ENCODE assay signal across 10 cellular contexts in genomic region chrX:151505796-151506195, GRCh38. TPM values are rescaled to one million over a fixed set of nuclear protein-coding genes. Genes with fewer than 3 reads are reported as not detected.
DNase-seq lines count a peak whose midpoint lies in the region; ATAC-seq, FAIRE-seq and TF ChIP-seq lines count a peak whose summit lies in the region.
"Had no signal": no experiment of that assay in that cellular context is flagged by ENCODE, and none has a peak within 500 bp of the region (broad histone marks: within the 10 kb centered on the region; RNA-seq: fewer than 3 reads in every experiment).

No MANE protein-coding gene starts in this region.

- peak; percentile 63 for TF ChIP-seq RAD21 in GM12878 (IDR thresholded peaks at IDR 0.05; ENCODE audit: insufficient read depth, low read depth, low read length)

- peak; percentile 3 for TF ChIP-seq CTCF in cardiac muscle cell (IDR thresholded peaks at IDR 0.05; ENCODE audit: low read depth, low read length)
- peak; percentile 46 to 50 (median 49) for TF ChIP-seq CTCF in GM12878 (IDR thresholded peaks at IDR 0.05 in 2 of 3, conservative IDR thresholded peaks at IDR 0.05 in 1 of 3; ENCODE audit: control insufficient read depth in 2 of 3, extremely low read depth in 1 of 3, insufficient read depth in 1 of 3, low read depth in 3 of 3, low read length in 3 of 3)
- TF ChIP-seq CTCF in testis (IDR thresholded peaks at IDR 0.05): peak in 1 of 3 experiments; percentile 17
- no peak for TF ChIP-seq CTCF in brain microvascular endothelial cell (IDR thresholded peaks at IDR 0.05; ENCODE audit: low read depth, low read length, missing control alignments)
- TF ChIP-seq CTCF in dorsolateral prefrontal cortex (IDR thresholded peaks at IDR 0.05 in 54 of 56, conservative IDR thresholded peaks at IDR 0.05 in 2 of 56; ENCODE audit: low read depth in 1 of 56, partially characterized antibody in 56 of 56): peak in 16 of 56 donors; percentile 9 to 31 (median 20)

- SMC1A ChIA-PET in GM12878 (lab: Charles Lee; ENCODE audit: uncharacterized antibody, unreplicated experiment): interaction anchor here (1.0 kb wide), 1 partner anchor 39 kb away, joined by 3 read pairs; no protein-coding TSS in a partner anchor

- H3K4me2 ChIP-seq in GM12878 (ENCODE audit: control insufficient read depth, insufficient read depth): no peak overlapping the region

- TF ChIP-seq POLR2A in GM12878 (IDR thresholded peaks at IDR 0.05; ENCODE audit: low read depth, low read length) (no peak), testis (IDR thresholded peaks at IDR 0.05) (no peak)

- no peak overlapping the region for H3K27ac ChIP-seq in cardiac muscle cell
- H3K27ac ChIP-seq in GM12878 (ENCODE audit: control insufficient read depth, insufficient read depth): no peak overlapping the region
- H3K27ac ChIP-seq in testis: no peak overlapping the region
- no peak overlapping the region for H3K27ac ChIP-seq in brain microvascular endothelial cell
- H3K27ac ChIP-seq in dorsolateral prefrontal cortex: no peak overlapping the region

- TF ChIP-seq EP300 in GM12878 (IDR thresholded peaks at IDR 0.05; ENCODE audit: borderline replicate concordance in 1 of 2, control insufficient read depth in 1 of 2, low read depth in 2 of 2, low read length in 2 of 2): no peak

- ATAC-seq in Right ventricle myocardium superior (ENCODE audit: poor library complexity): no peak
- ATAC-seq in GM12878: peak; percentile 85
- ATAC-seq: T-cell had no signal

- POLR2A ChIA-PET in GM12878 (lab: Charles Lee): no interaction called here

- CTCF ChIA-PET in GM12878 (lab: Yijun Ruan, JAX): interaction anchor here (1.3 to 2.3 kb wide), 2 partner anchors 175 to 176 kb away, joined by 4 to 7 read pairs; no protein-coding TSS in a partner anchor

- FAIRE-seq in GM12878 (lab: Jason Lieb, UNC): no peak

- H3K4me1 ChIP-seq in cardiac muscle cell (ENCODE audit: low read depth) (no peaks in the 10 kb centered on the region), GM12878 (ENCODE audit: control insufficient read depth, insufficient read depth, low read length) (no peaks in the 10 kb centered on the region), testis (no peaks in the 10 kb centered on the region)

- no peaks in the 10 kb centered on the region for H3K27me3 ChIP-seq in cardiac muscle cell
- H3K27me3 ChIP-seq in GM12878 (replicated peaks in 1 of 2; ENCODE audit: control insufficient read depth in 2 of 2, insufficient read depth in 2 of 2, low read length in 1 of 2): no peaks in the 10 kb centered on the region
- no peaks in the 10 kb centered on the region for H3K27me3 ChIP-seq in testis
- no peaks in the 10 kb centered on the region for H3K27me3 ChIP-seq in brain microvascular endothelial cell (replicated peaks)
- H3K27me3 ChIP-seq in dorsolateral prefrontal cortex: peaks cover 0 to 69% (median 28%) of the 10 kb centered on the region in 45 donors

- BruUV-seq in GM12878 (replicated peaks; lab: Mats Ljungman, UMichigan): no TSS peak

- no peaks in the 10 kb centered on the region for H3K9me3 ChIP-seq in cardiac muscle cell (ENCODE audit: low read depth)
- no peaks in the 10 kb centered on the region for H3K9me3 ChIP-seq in GM12878 (replicated peaks; ENCODE audit: control insufficient read depth, insufficient read depth, low read length)
- no peaks in the 10 kb centered on the region for H3K9me3 ChIP-seq in testis

- in situ Hi-C loops in KBM-7 (cut with MboI; ENCODE audit: low pct_unique_long_range_greater_than_20kb, low sequenced_read_pairs) (no loop called here), GM12878 (cut with MboI) (no loop called here), brain microvascular endothelial cell (cut with HindIII; ENCODE audit: low pct_ligation_motif_present, low sequenced_read_pairs) (no loop called here)

- 2% methylated on average over 2 of the region's 2 CpGs for WGBS in GM12878 (ENCODE audit: insufficient coverage, insufficient replicate concordance, low lambda C conversion rate, missing lambda C conversion rate)
- WGBS in testis, 2 donors: 51 to 68% methylated on average over 2 of the region's 2 CpGs

- H3K79me2 ChIP-seq in GM12878 (ENCODE audit: control insufficient read depth, insufficient read depth, low read length): no peaks in the 10 kb centered on the region

- no peak overlapping the region for H2AFZ ChIP-seq in GM12878 (ENCODE audit: control insufficient read depth, low read depth, low read length)

- RAD21 ChIA-PET in GM12878 (lab: Charles Lee; ENCODE audit: unreplicated experiment): interaction anchor here (1.9 kb wide), 1 partner anchor 175 kb away, joined by 11 read pairs; no protein-coding TSS in a partner anchor

- H3K4me3 ChIP-seq in cardiac muscle cell (no peak overlapping the region), GM12878 (no peak overlapping the region), testis (no peak overlapping the region), brain microvascular endothelial cell (ENCODE audit: low read depth, low read length) (no peak overlapping the region), dorsolateral prefrontal cortex (no peak overlapping the region)

- intact Hi-C loops in Right ventricle myocardium superior (cut with DNase I) (no loop called here), GM12878 (cut with micrococcal nuclease; ENCODE audit: unreplicated experiment) (loop anchor here (2.0 kb wide), 1 partner anchor 175 kb away; no protein-coding TSS in a partner anchor), testis (cut with DNase I; ENCODE audit: low total_unique reads) (no loop called here), dorsolateral prefrontal cortex (cut with DNase I) (no loop called here)

- H4K20me1 ChIP-seq in GM12878 (ENCODE audit: control insufficient read depth, insufficient read depth): no peaks in the 10 kb centered on the region

- no peak overlapping the region for H3K9ac ChIP-seq in GM12878 (ENCODE audit: control insufficient read depth, insufficient read depth, low read length)

- H3K36me3 ChIP-seq in cardiac muscle cell: no peaks in the 10 kb centered on the region
- H3K36me3 ChIP-seq in GM12878 (ENCODE audit: control insufficient read depth in 2 of 2, insufficient read depth in 2 of 2, low read length in 1 of 2): no peaks in the 10 kb centered on the region
- H3K36me3 ChIP-seq in testis (ENCODE audit: low read depth, missing control alignments): no peaks in the 10 kb centered on the region
- H3K36me3 ChIP-seq in brain microvascular endothelial cell (replicated peaks): no peaks in the 10 kb centered on the region

- DNase-seq in cardiac muscle cell (ENCODE audit: low read depth in 1 of 2, low spot score in 1 of 2): peak; percentile 0 to 44
- DNase-seq in Right ventricle myocardium superior: no peak
- DNase-seq in KBM-7: peak; percentile 39
- no peak for DNase-seq in GM12878 (ENCODE audit: low read depth, low spot score)
- peak; percentile 56 for DNase-seq in testis
- DNase-seq in NK-92 (lab: John Stamatoyannopoulos, UW; ENCODE audit: unreplicated experiment): no peak
- DNase-seq in brain microvascular endothelial cell: no peak
- no peak for DNase-seq in dorsolateral prefrontal cortex
- DNase-seq: T-cell had no signal

TF ChIP-seq in GM12878, 131 proteins besides CTCF, POLR2A, EP300 and RAD21:
- TF ChIP-seq GABPA (IDR thresholded peaks at IDR 0.05; ENCODE audit: low read depth) (no peak), ZNF207 (IDR thresholded peaks at IDR 0.05; ENCODE audit: borderline replicate concordance) (no peak), SMC3 (IDR thresholded peaks at IDR 0.05; ENCODE audit: borderline replicate concordance, low read length) (peak; percentile 42), MYC (IDR thresholded peaks at IDR 0.05; ENCODE audit: insufficient read depth, insufficient read length, insufficient replicate concordance, low read length, severe bottlenecking) (no peak)

RNA-seq across cellular contexts. Expression of gene PASD1, which starts 57.7 kb away (rescaled TPM):
- total RNA-seq in cardiac muscle cell (0.18 and 0.30 TPM in 2 replicates), Right ventricle myocardium superior (not detected), GM12878 (2014; rRNA removed) (under 0.01 TPM in 1 of 2 replicates, not detected in the other), GM12878 (2014; rRNA removed; fragmentation: Illumina TruSeq; extraction: Trizol) (not detected in 2 replicates), GM12878 (2021) (not detected in 2 replicates), testis (10 to 100 TPM; 31.1 to 34.1 TPM), dorsolateral prefrontal cortex (not detected)
- polyA plus RNA-seq in cardiac muscle cell (0.13 TPM in 1 of 2 replicates, not detected in the other), GM12878 (2011; rRNA removed) (not detected in 2 replicates), GM12878 (2014; fragmentation: Illumina TruSeq; extraction: Trizol) (0.01 TPM in 1 of 2 replicates, not detected in the other), GM12878 (2014; fragmentation: Nextera tagmentation; extraction: Ambion mirVana) (not detected), GM12878 (2014; rRNA removed) (not detected in 2 replicates), GM12878 (2016; fragmentation: Nextera tagmentation; extraction: Ambion mirVana) (not detected), testis (ENCODE audit: insufficient read depth, low read depth, low replicate concordance) (29.4 TPM)
- total RNA-seq in GM12878 (2013; cell fraction: nucleolus; rRNA removed): not detected in 2 replicates
- polyA plus RNA-seq in GM12878 (2011; ENCODE audit: low read depth): not detected
- not detected in 2 replicates for polyA plus RNA-seq in GM12878 (2011; cell fraction: cytosol; rRNA removed)
- not detected in 2 replicates for polyA plus RNA-seq in GM12878 (2011; cell fraction: nucleus; rRNA removed)
- not detected in 2 replicates for polyA plus RNA-seq in GM12878 (2012)
- polyA minus RNA-seq in GM12878 (2011; rRNA and poly(A)+ RNA removed): not detected in 2 replicates
- polyA minus RNA-seq in GM12878 (2011; cell fraction: cytosol; rRNA and poly(A)+ RNA removed): not detected in 2 replicates
- polyA minus RNA-seq in GM12878 (2011; cell fraction: nucleus; rRNA and poly(A)+ RNA removed): not detected in 2 replicates
- total RNA-seq: fibroblast of lung, T-cell had no signal
- polyA plus RNA-seq: fibroblast of lung had no signal

Comparison
In these comparisons a context has a peak if more than half of its experiments do, and no peak if none do; other contexts are left out.
1. DNase-seq: peak in cardiac muscle cell (2 of 2), KBM-7 (single experiment) and testis (single experiment); none in Right ventricle myocardium superior (single experiment), GM12878 (single experiment), NK-92 (single experiment), brain microvascular endothelial cell (single experiment) and dorsolateral prefrontal cortex (0 of 10).
2. RNA of gene PASD1, which starts 57.7 kb away (total RNA-seq): 31.1 to 34.1 TPM in testis; 0.18 to 0.30 TPM in cardiac muscle cell, not detected in Right ventricle myocardium superior (single experiment), under 0.01 TPM in GM12878 and not detected in dorsolateral prefrontal cortex; every median in the first group is over 10 times any median in the second.